15 cellular contexts compared by ENCODE assay signal in the genomic region with DNA sequence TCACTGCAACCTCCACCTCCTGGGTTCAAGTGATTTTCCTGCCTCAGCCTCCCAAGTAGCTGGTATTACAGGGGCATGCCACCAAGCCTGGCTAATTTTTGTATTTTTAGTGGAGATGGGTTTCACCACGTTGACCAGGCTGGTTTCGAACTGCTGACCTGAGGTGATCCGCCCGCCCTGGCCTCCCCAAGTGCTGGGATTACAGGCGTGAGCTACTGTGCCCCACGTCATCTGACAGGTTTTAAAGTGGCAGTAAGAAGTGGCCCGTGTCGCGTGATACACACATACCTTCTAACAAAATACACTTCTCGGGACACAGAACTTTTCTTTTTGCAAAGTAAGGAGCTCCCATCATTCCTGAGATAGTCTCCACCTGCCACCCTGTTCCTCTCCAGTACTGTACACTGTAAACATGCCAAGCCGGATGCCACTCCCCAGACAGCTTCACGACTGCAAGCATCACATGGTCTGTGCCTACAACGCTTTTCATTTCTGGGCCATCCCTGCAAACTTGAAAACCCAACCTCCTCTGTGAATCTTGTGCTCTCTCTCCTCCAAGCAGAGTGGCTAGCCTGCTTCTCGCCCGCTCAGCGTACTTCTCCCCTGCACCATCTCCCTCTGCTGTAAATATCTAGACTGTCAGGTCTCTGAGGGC.
DNase-seq lines count a peak whose midpoint lies in the region; ATAC-seq and TF ChIP-seq lines count a peak whose summit lies in the region.
"Had no signal": no experiment of that assay in that cellular context is flagged by ENCODE, and none has a peak within 500 bp of the region (broad histone marks: within the 10 kb centered on the region; RNA-seq: fewer than 3 reads in every experiment).

No MANE protein-coding gene starts in this region.

- no peaks in the 10 kb centered on the region for H3F3A ChIP-seq in OCI-LY1 (ENCODE audit: insufficient read depth, low read length)

- peak overlapping the region; percentile 67 for H3K27ac Mint-ChIP-seq in activated T-helper 1 cell treated with anti-CD3 and anti-CD28 coated beads, Interleukin-12 subunit alpha, Interleukin-12 subunit beta, Interleukin-2, Interleukin-4 antibody, amounts not matched to agents 30 ng/mL and 10 ng/mL and 1 ng/mL, durations not matched to agents 14 hours and 24 hours and 36 hours
- H3K27ac Mint-ChIP-seq in immature natural killer cell = peak overlapping the region; percentile 21 to 88 (median 60)
- no peak overlapping the region for H3K27ac Mint-ChIP-seq in type B pancreatic cell
- no peak overlapping the region for H3K27ac Mint-ChIP-seq in H9
- H3K27ac Mint-ChIP-seq: HFFc6 had no signal

- no peak overlapping the region for H2BK15ac ChIP-seq in H9 (ENCODE audit: low read depth, low read length)

- peaks cover 11% of the 10 kb centered on the region for H3K36me3 Mint-ChIP-seq in activated T-helper 1 cell treated with anti-CD3 and anti-CD28 coated beads, Interleukin-12 subunit alpha, Interleukin-12 subunit beta, Interleukin-2, Interleukin-4 antibody, amounts not matched to agents 30 ng/mL and 10 ng/mL and 1 ng/mL, durations not matched to agents 14 hours and 24 hours and 36 hours (ENCODE audit: low read depth)
- no peaks in the 10 kb centered on the region for H3K36me3 Mint-ChIP-seq in immature natural killer cell
- no peaks in the 10 kb centered on the region for H3K36me3 Mint-ChIP-seq in type B pancreatic cell
- H3K36me3 Mint-ChIP-seq in H9 (ENCODE audit: insufficient read depth in 1 of 3, low read depth in 3 of 3) = no peaks in the 10 kb centered on the region

- H3K9me3 ChIP-seq in OCI-LY1 (ENCODE audit: low read length) (no peaks in the 10 kb centered on the region), H9 (ENCODE audit: control insufficient read depth, low read depth, low read length) (no peaks in the 10 kb centered on the region)
- H3K9me3 ChIP-seq: ovary, SJSA1, testis had no signal

- H3K18ac ChIP-seq in H9 (ENCODE audit: insufficient read length, low read depth, low read length) = no peak overlapping the region

- no peak for DNase-seq in activated T-helper 1 cell treated with anti-CD3 and anti-CD28 coated beads, Interleukin-12 subunit alpha, Interleukin-12 subunit beta, Interleukin-2, Interleukin-4 antibody, amounts not matched to agents 30 ng/mL and 10 ng/mL and 1 ng/mL, durations not matched to agents 14 hours and 24 hours and 36 hours (ENCODE audit: low spot score)
- DNase-seq in immature natural killer cell = peak; percentile 20 to 28 (median 27)
- DNase-seq in stimulated activated naive CD4-positive, alpha-beta T cell treated with Interleukin-2 at 50 U/mL for 16 hours (lab: John Stamatoyannopoulos, UW) = peak; percentile 22
- no peak for DNase-seq in type B pancreatic cell (ENCODE audit: extremely low spot score, unreplicated experiment)
- DNase-seq in H9 = no peak
- DNase-seq: HFFc6; islet precursor cell; MM.1S; NCI-H526; ovary; stimulated activated CD4-positive, alpha-beta T cell treated with anti-CD3 and anti-CD28 coated beads, Interleukin-2, amount 100 ng/mL, for 24 hours; testis had no signal

- H2BK20ac ChIP-seq in H9 (ENCODE audit: low read depth, low read length, poor library complexity, severe bottlenecking) = no peak overlapping the region

- no peak overlapping the region for H2AK5ac ChIP-seq in H9 (ENCODE audit: insufficient read length, low read length)

- no peak overlapping the region for H2BK120ac ChIP-seq in H9 (ENCODE audit: low read depth, low read length, poor library complexity, severe bottlenecking)

- ATAC-seq in GM18520 (IDR thresholded peaks at IDR 0.05; ENCODE audit: unreplicated experiment) = no peak

- H2BK12ac ChIP-seq in H9 (ENCODE audit: insufficient read length, low read depth, low read length) = no peak overlapping the region

- no peak overlapping the region for H4K91ac ChIP-seq in H9 (ENCODE audit: insufficient read length, low read depth, low read length)

- WGBS in H9 (ENCODE audit: extremely low coverage, insufficient read length, low lambda C conversion rate) = no CpG with 5 or more reads among the region's 16 CpGs

- TF ChIP-seq CTCF in OCI-LY1 (IDR thresholded peaks at IDR 0.05; ENCODE audit: low read length) (no peak), type B pancreatic cell (conservative IDR thresholded peaks at IDR 0.05) (no peak), H9 (conservative IDR thresholded peaks at IDR 0.05) (no peak)

- H3K4me3 ChIP-seq in OCI-LY1 (ENCODE audit: low read depth, low read length, poor library complexity, severe bottlenecking) = no peak overlapping the region
- H3K4me3 ChIP-seq: ovary, SJSA1, testis had no signal

- H3K9me2 ChIP-seq in OCI-LY1 (ENCODE audit: low read depth, low read length) = no peaks in the 10 kb centered on the region

- H4K8ac ChIP-seq in H9 (replicated peaks; ENCODE audit: insufficient read length, low read depth, low read length) = no peak overlapping the region

- H3K27me3 Mint-ChIP-seq in activated T-helper 1 cell treated with anti-CD3 and anti-CD28 coated beads, Interleukin-12 subunit alpha, Interleukin-12 subunit beta, Interleukin-2, Interleukin-4 antibody, amounts not matched to agents 30 ng/mL and 10 ng/mL and 1 ng/mL, durations not matched to agents 14 hours and 24 hours and 36 hours (ENCODE audit: insufficient read depth) = no peaks in the 10 kb centered on the region
- peaks cover 3 to 9% (median 7%) of the 10 kb centered on the region in 3 donors for H3K27me3 Mint-ChIP-seq in immature natural killer cell (ENCODE audit: low read depth in 3 of 3)
- H3K27me3 Mint-ChIP-seq in type B pancreatic cell = peaks cover 11% of the 10 kb centered on the region
- no peaks in the 10 kb centered on the region for H3K27me3 Mint-ChIP-seq in H9 (ENCODE audit: low read depth)

- no peaks in the 10 kb centered on the region for H3K79me1 ChIP-seq in H9 (ENCODE audit: insufficient read depth, low read depth, low read length, poor library complexity, severe bottlenecking)

- H3K27me3 ChIP-seq in OCI-LY1 (ENCODE audit: insufficient read depth, low read length) (no peaks in the 10 kb centered on the region), H9 (ENCODE audit: insufficient read depth, low read length) (no peaks in the 10 kb centered on the region)
- H3K27me3 ChIP-seq: ovary, SJSA1, testis had no signal

- H3K4me2 ChIP-seq in OCI-LY1 (ENCODE audit: low read length) (no peak overlapping the region), H9 (ENCODE audit: insufficient read depth, insufficient read length, low read length) (no peak overlapping the region)

- H3K9me3 Mint-ChIP-seq in activated T-helper 1 cell treated with anti-CD3 and anti-CD28 coated beads, Interleukin-12 subunit alpha, Interleukin-12 subunit beta, Interleukin-2, Interleukin-4 antibody, amounts not matched to agents 30 ng/mL and 10 ng/mL and 1 ng/mL, durations not matched to agents 14 hours and 24 hours and 36 hours = no peaks in the 10 kb centered on the region
- H3K9me3 Mint-ChIP-seq in immature natural killer cell (no peaks in the 10 kb centered on the region), type B pancreatic cell (no peaks in the 10 kb centered on the region), H9 (no peaks in the 10 kb centered on the region)
- H3K9me3 Mint-ChIP-seq: HFFc6 had no signal

- peaks cover 59% of the 10 kb centered on the region for H3K4me1 Mint-ChIP-seq in activated T-helper 1 cell treated with anti-CD3 and anti-CD28 coated beads, Interleukin-12 subunit alpha, Interleukin-12 subunit beta, Interleukin-2, Interleukin-4 antibody, amounts not matched to agents 30 ng/mL and 10 ng/mL and 1 ng/mL, durations not matched to agents 14 hours and 24 hours and 36 hours (ENCODE audit: low read depth)
- H3K4me1 Mint-ChIP-seq in immature natural killer cell (peaks cover 70 to 88% of the 10 kb centered on the region in 2 donors), type B pancreatic cell (ENCODE audit: unreplicated experiment) (peaks cover 27% of the 10 kb centered on the region), H9 (peaks cover 13 to 20% of the 10 kb centered on the region in 2 experiments)

- H4K20me1 ChIP-seq in OCI-LY1 (ENCODE audit: insufficient read depth, low read length) (no peaks in the 10 kb centered on the region), H9 (ENCODE audit: control insufficient read depth, insufficient read depth, insufficient read length) (no peaks in the 10 kb centered on the region)

- H2AFZ ChIP-seq in OCI-LY1 (ENCODE audit: low read length) = no peak overlapping the region
- no peak overlapping the region for H2AFZ ChIP-seq in H9 (ENCODE audit: low read length)

- no peak overlapping the region for H3K4me3 Mint-ChIP-seq in activated T-helper 1 cell treated with anti-CD3 and anti-CD28 coated beads, Interleukin-12 subunit alpha, Interleukin-12 subunit beta, Interleukin-2, Interleukin-4 antibody, amounts not matched to agents 30 ng/mL and 10 ng/mL and 1 ng/mL, durations not matched to agents 14 hours and 24 hours and 36 hours
- peak overlapping the region; percentile 9 to 69 (median 52) for H3K4me3 Mint-ChIP-seq in immature natural killer cell
- H3K4me3 Mint-ChIP-seq in type B pancreatic cell = no peak overlapping the region
- no peak overlapping the region for H3K4me3 Mint-ChIP-seq in H9
- H3K4me3 Mint-ChIP-seq: HFFc6 had no signal

- intact Hi-C loops in activated T-helper 1 cell treated with anti-CD3 and anti-CD28 coated beads, Interleukin-12 subunit alpha, Interleukin-12 subunit beta, Interleukin-2, Interleukin-4 antibody, amounts not matched to agents 30 ng/mL and 10 ng/mL and 1 ng/mL, durations not matched to agents 14 hours and 24 hours and 36 hours (cut with micrococcal nuclease) = no loop called here

- H4K5ac ChIP-seq in H9 (ENCODE audit: insufficient read length, low read depth, low read length) = no peak overlapping the region

- no peaks in the 10 kb centered on the region for H3K23me2 ChIP-seq in H9 (ENCODE audit: insufficient read length, low read depth, low read length, poor library complexity, severe bottlenecking)

- peaks cover 57% of the 10 kb centered on the region; the same call in 1 of the 2 replicates for H3K36me3 ChIP-seq in OCI-LY1 (ENCODE audit: insufficient read depth, low read length)
- H3K36me3 ChIP-seq: ovary, SJSA1 had no signal

- H3K9ac ChIP-seq in OCI-LY1 (ENCODE audit: low read length) (no peak overlapping the region), H9 (ENCODE audit: extremely low read depth, insufficient read length, low read length) (no peak overlapping the region)

- no peak overlapping the region for H2BK5ac ChIP-seq in H9 (ENCODE audit: insufficient read length, low read length)

- no peak overlapping the region for H3K4ac ChIP-seq in H9 (ENCODE audit: low read depth, low read length)

- H3K4me1 ChIP-seq in OCI-LY1 (ENCODE audit: insufficient read depth, low read length, severe bottlenecking) (peaks cover 32% of the 10 kb centered on the region), H9 (ENCODE audit: insufficient read depth, low read length) (no peaks in the 10 kb centered on the region)
- H3K4me1 ChIP-seq: SJSA1 had no signal

- H3K79me2 ChIP-seq in OCI-LY1 (ENCODE audit: insufficient read depth, low read length) (peaks cover 72% of the 10 kb centered on the region), H9 (ENCODE audit: insufficient read depth, low read length) (no peaks in the 10 kb centered on the region)

- H3K27ac ChIP-seq in OCI-LY1 (ENCODE audit: low read depth, low read length, poor library complexity, severe bottlenecking) = peak overlapping the region; percentile 4
- no peak overlapping the region for H3K27ac ChIP-seq in H9 (ENCODE audit: insufficient read length, low read depth, low read length)
- H3K27ac ChIP-seq: SJSA1 had no signal

- no peak overlapping the region; the same call in 1 of the 2 replicates for H3K14ac ChIP-seq in H9 (ENCODE audit: insufficient read depth, low read length)

- no peak overlapping the region for H3K23ac ChIP-seq in H9 (ENCODE audit: insufficient read length, low read depth, low read length)

- no peak overlapping the region for H3T11ph ChIP-seq in H9 (ENCODE audit: low read length)

- no peak overlapping the region for H3K56ac ChIP-seq in H9 (ENCODE audit: insufficient read length, low read depth, low read length)

Comparison
In these comparisons a context has a peak if more than half of its experiments do, and no peak if none do; other contexts are left out.
1. DNase-seq: peak in immature natural killer cell (3 of 3) and stimulated activated naive CD4-positive, alpha-beta T cell treated with Interleukin-2 at 50 U/mL for 16 hours (single experiment); none in activated T-helper 1 cell treated with anti-CD3 and anti-CD28 coated beads, Interleukin-12 subunit alpha, Interleukin-12 subunit beta, Interleukin-2, Interleukin-4 antibody, amounts not matched to agents 30 ng/mL and 10 ng/mL and 1 ng/mL, durations not matched to agents 14 hours and 24 hours and 36 hours (single experiment), type B pancreatic cell (single experiment) and H9 (single experiment).
2. H3K27ac Mint-ChIP-seq: peak in activated T-helper 1 cell treated with anti-CD3 and anti-CD28 coated beads, Interleukin-12 subunit alpha, Interleukin-12 subunit beta, Interleukin-2, Interleukin-4 antibody, amounts not matched to agents 30 ng/mL and 10 ng/mL and 1 ng/mL, durations not matched to agents 14 hours and 24 hours and 36 hours (single experiment) and immature natural killer cell (6 of 6); none in type B pancreatic cell (single experiment) and H9 (0 of 3).
3. H3K4me3 Mint-ChIP-seq: peak in immature natural killer cell (5 of 5); none in activated T-helper 1 cell treated with anti-CD3 and anti-CD28 coated beads, Interleukin-12 subunit alpha, Interleukin-12 subunit beta, Interleukin-2, Interleukin-4 antibody, amounts not matched to agents 30 ng/mL and 10 ng/mL and 1 ng/mL, durations not matched to agents 14 hours and 24 hours and 36 hours (single experiment), type B pancreatic cell (single experiment) and H9 (0 of 2).